Comparison of ENCODE assay signal across 24 cellular contexts in the genomic region with DNA sequence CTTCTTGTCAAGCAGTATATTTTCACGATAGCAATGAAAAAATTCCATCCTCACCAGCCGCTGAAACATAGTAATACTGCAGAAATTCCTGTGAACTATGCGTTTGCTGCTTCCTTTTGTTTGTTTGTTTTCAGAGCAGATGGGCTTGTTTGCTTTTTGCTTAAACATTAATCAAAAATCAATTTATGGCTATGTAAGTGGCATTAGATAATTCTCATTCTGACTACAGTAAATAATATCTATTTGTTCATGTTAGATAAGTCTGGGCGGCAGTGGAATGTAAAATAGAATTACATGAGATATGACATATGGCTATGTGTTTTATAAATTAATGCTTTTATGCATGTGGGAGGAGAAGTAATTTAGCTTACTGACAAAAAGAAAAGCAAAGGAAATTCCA.
DNase-seq lines count a peak whose midpoint lies in the region; ATAC-seq, FAIRE-seq and TF ChIP-seq lines count a peak whose summit lies in the region.
"Had no signal": no experiment of that assay in that cellular context is flagged by ENCODE, and none has a peak within 500 bp of the region (broad histone marks: within the 10 kb centered on the region; RNA-seq: fewer than 3 reads in every experiment).

No MANE protein-coding gene starts in this region.

- H3K4me2 ChIP-seq in hepatocyte: peak overlapping the region; percentile 43

- peaks cover 67% of the 10 kb centered on the region for H3K79me2 ChIP-seq in hepatocyte

- H3K27me3 ChIP-seq in Caco-2 (replicated peaks; ENCODE audit: control insufficient read depth, insufficient read depth, low read length): no peaks in the 10 kb centered on the region
- H3K27me3 ChIP-seq in hepatocyte: no peaks in the 10 kb centered on the region
- H3K27me3 ChIP-seq in pancreas: no peaks in the 10 kb centered on the region
- H3K27me3 ChIP-seq: spleen, vagina had no signal

- peaks cover 8% of the 10 kb centered on the region for H3K36me3 Mint-ChIP-seq in Caco-2 (ENCODE audit: insufficient read depth, unreplicated experiment)
- H3K36me3 Mint-ChIP-seq: activated CD8-positive, alpha-beta memory T cell treated with anti-CD3 and anti-CD28 coated beads, Interleukin-2, amount 10 ng/mL, durations not matched to agents 7 days and 5 days; CD4-positive, alpha-beta memory T cell had no signal

- no peaks in the 10 kb centered on the region for H3K27me3 Mint-ChIP-seq in Caco-2 (ENCODE audit: insufficient read depth, unreplicated experiment)

- TF ChIP-seq POLR2A in GM12891 (IDR thresholded peaks at IDR 0.05; ENCODE audit: low read depth, low read length): no peak

- H3K9me3 ChIP-seq in Caco-2 (no peaks in the 10 kb centered on the region), hepatocyte (ENCODE audit: low read depth) (no peaks in the 10 kb centered on the region), pancreas (no peaks in the 10 kb centered on the region)
- H3K9me3 ChIP-seq: spleen, vagina had no signal

- ATAC-seq in pancreas: peak; percentile 59 to 79 (median 77)
- ATAC-seq: activated CD8-positive, alpha-beta memory T cell treated with anti-CD3 and anti-CD28 coated beads, Interleukin-2, amount 10 ng/mL, durations not matched to agents 7 days and 5 days; stimulated activated naive B cell treated with anti-CD40 and anti-IgM and Interleukin-4, amounts not matched to agents 10 μg/mL and 1 μg/mL and 100 μg/mL, for 72 hours had no signal

- BruUV-seq in Caco-2 (replicated peaks; lab: Mats Ljungman, UMichigan): no TSS peak

- H4K20me1 ChIP-seq in hepatocyte (ENCODE audit: insufficient read depth, poor library complexity, severe bottlenecking): no peaks in the 10 kb centered on the region

- H3K4me1 ChIP-seq in Caco-2 (peaks cover 14% of the 10 kb centered on the region), hepatocyte (ENCODE audit: insufficient read depth) (peaks cover 35% of the 10 kb centered on the region), pancreas (peaks cover 12 to 27% (median 26%) of the 10 kb centered on the region in 3 donors)

- FAIRE-seq in pancreas (lab: Jason Lieb, UNC): no peak
- no peak for FAIRE-seq in GM12891 (lab: Jason Lieb, UNC)
- FAIRE-seq: keratinocyte had no signal

- 41% methylated on average over 4 of the region's 4 CpGs for WGBS in hepatocyte (ENCODE audit: low lambda C conversion rate, missing lambda C conversion rate)
- WGBS in pancreas, 2 donors: 17 to 18% methylated on average over 4 of the region's 4 CpGs

- POLR2A ChIA-PET in Caco-2 (lab: Charles Lee): no interaction called here

- H3K4me1 Mint-ChIP-seq in Caco-2 (ENCODE audit: low read depth, unreplicated experiment): peaks cover 6% of the 10 kb centered on the region

- H3K27ac Mint-ChIP-seq in Caco-2 (ENCODE audit: unreplicated experiment): no peak overlapping the region
- H3K27ac Mint-ChIP-seq: activated CD8-positive, alpha-beta memory T cell treated with anti-CD3 and anti-CD28 coated beads, Interleukin-2, amount 10 ng/mL, durations not matched to agents 7 days and 5 days; activated T-helper 1 cell treated with anti-CD3 and anti-CD28 coated beads, Interleukin-12 subunit alpha, Interleukin-12 subunit beta, Interleukin-2, Interleukin-4 antibody, amounts not matched to agents 30 ng/mL and 10 ng/mL and 1 ng/mL, durations not matched to agents 14 hours and 24 hours and 36 hours; stimulated activated naive B cell treated with anti-CD40 and anti-IgM and Interleukin-4, amounts not matched to agents 10 μg/mL and 1 μg/mL and 100 μg/mL, for 72 hours had no signal

- H3K36me3 ChIP-seq in Caco-2 (ENCODE audit: control insufficient read depth, insufficient read depth, low read length): no peaks in the 10 kb centered on the region
- H3K36me3 ChIP-seq in hepatocyte (replicated peaks; ENCODE audit: insufficient read depth, low read depth): no peaks in the 10 kb centered on the region
- no peaks in the 10 kb centered on the region for H3K36me3 ChIP-seq in pancreas
- H3K36me3 ChIP-seq: spleen, vagina had no signal

- H3K4me3 ChIP-seq in Caco-2 (ENCODE audit: low read depth, low read length) (no peak overlapping the region), hepatocyte (no peak overlapping the region), pancreas (peak overlapping the region in 1 of 4 donors; percentile 7)
- H3K4me3 ChIP-seq: spleen, vagina had no signal

- TF ChIP-seq CTCF in Caco-2 (IDR thresholded peaks at IDR 0.05; ENCODE audit: insufficient read depth in 1 of 2, low read depth in 1 of 2, low read length in 1 of 2, severe bottlenecking in 1 of 2, unreplicated experiment in 1 of 2) (no peak), hepatocyte (IDR thresholded peaks at IDR 0.05; ENCODE audit: poor library complexity) (no peak), pancreas (IDR thresholded peaks at IDR 0.05) (no peak)

- intact Hi-C loops in Caco-2 (cut with micrococcal nuclease; ENCODE audit: unreplicated experiment) (no loop called here), pancreas (cut with DNase I) (no loop called here)

- H2AFZ ChIP-seq in hepatocyte: no peak overlapping the region

- DNase-seq in Caco-2: no peak
- DNase-seq in LoVo (ENCODE audit: low spot score): peak; percentile 30
- DNase-seq in hepatocyte (ENCODE audit: low spot score): no peak
- no peak for DNase-seq in pancreas
- no peak for DNase-seq in NCI-H2029 (lab: John Stamatoyannopoulos, UW)
- DNase-seq in GM12891 (ENCODE audit: insufficient read length, low spot score): no peak
- DNase-seq in NCI-H1930 (lab: John Stamatoyannopoulos, UW): no peak
- DNase-seq: activated CD4-positive, alpha-beta T cell treated with anti-CD3 and anti-CD28 coated beads, Interleukin-2, amount 50 U/mL, for 1 hour; activated CD8-positive, alpha-beta memory T cell treated with anti-CD3 and anti-CD28 coated beads, Interleukin-2, amount 10 ng/mL, durations not matched to agents 7 days and 5 days; activated naive CD4-positive, alpha-beta T cell treated with anti-CD3 and anti-CD28 coated beads, Interleukin-2, amount 50 U/mL, for 16 hours; anterior cingulate cortex; CD4-positive, alpha-beta memory T cell; GDM1; mammary epithelial cell; NCI-H1048; NCI-H187; retina; spleen; stimulated activated CD4-positive, alpha-beta T cell treated with anti-CD3 and anti-CD28 coated beads, Interleukin-4, amount 100 ng/mL, for 1 hour; stimulated activated naive B cell treated with anti-CD40 and anti-IgM and Interleukin-4, amounts not matched to agents 10 μg/mL and 1 μg/mL and 100 μg/mL, for 72 hours; T-helper 9 cell had no signal

- no peak overlapping the region for H3K27ac ChIP-seq in hepatocyte
- no peak overlapping the region for H3K27ac ChIP-seq in pancreas
- H3K27ac ChIP-seq: vagina had no signal

- CTCF ChIA-PET in Caco-2 (lab: Charles Lee): no interaction called here

- peak overlapping the region; percentile 6 for H3K4me3 Mint-ChIP-seq in Caco-2 (ENCODE audit: unreplicated experiment)
- H3K4me3 Mint-ChIP-seq: activated CD8-positive, alpha-beta memory T cell treated with anti-CD3 and anti-CD28 coated beads, Interleukin-2, amount 10 ng/mL, durations not matched to agents 7 days and 5 days; activated T-helper 1 cell treated with anti-CD3 and anti-CD28 coated beads, Interleukin-12 subunit alpha, Interleukin-12 subunit beta, Interleukin-2, Interleukin-4 antibody, amounts not matched to agents 30 ng/mL and 10 ng/mL and 1 ng/mL, durations not matched to agents 14 hours and 24 hours and 36 hours; CD4-positive, alpha-beta memory T cell; stimulated activated naive B cell treated with anti-CD40 and anti-IgM and Interleukin-4, amounts not matched to agents 10 μg/mL and 1 μg/mL and 100 μg/mL, for 72 hours had no signal

- H3K9me3 Mint-ChIP-seq in Caco-2 (ENCODE audit: unreplicated experiment): no peaks in the 10 kb centered on the region
- H3K9me3 Mint-ChIP-seq: activated T-helper 1 cell treated with anti-CD3 and anti-CD28 coated beads, Interleukin-12 subunit alpha, Interleukin-12 subunit beta, Interleukin-2, Interleukin-4 antibody, amounts not matched to agents 30 ng/mL and 10 ng/mL and 1 ng/mL, durations not matched to agents 14 hours and 24 hours and 36 hours; CD4-positive, alpha-beta memory T cell; stimulated activated naive B cell treated with anti-CD40 and anti-IgM and Interleukin-4, amounts not matched to agents 10 μg/mL and 1 μg/mL and 100 μg/mL, for 72 hours had no signal

- H3K9me2 ChIP-seq in hepatocyte (replicated peaks; ENCODE audit: insufficient read depth): no peaks in the 10 kb centered on the region

TF ChIP-seq in GM12891, 5 proteins besides CTCF, POLR2A, EP300 and RAD21:
- TF ChIP-seq POLR2AphosphoS5 (IDR thresholded peaks at IDR 0.05; ENCODE audit: low read depth, low read length) (no peak), PAX5 (IDR thresholded peaks at IDR 0.05; ENCODE audit: insufficient read depth, low read length, severe bottlenecking) (no peak), SPI1 (IDR thresholded peaks at IDR 0.05; ENCODE audit: low read depth, low read length) (no peak)
